Comparison of ENCODE assay signal across 3 cellular contexts in genomic region chr12:14904854-14905253, GRCh38.
TF ChIP-seq lines count a peak whose summit lies in the region.

No MANE protein-coding gene starts in this region.

TF ChIP-seq in SK-N-SH, 30 proteins besides CTCF, POLR2A, EP300 and RAD21:
- TF ChIP-seq FOXJ3 (CRISPR knock-in tag; IDR thresholded peaks at IDR 0.05) (no peak), TAF1 (IDR thresholded peaks at IDR 0.05; ENCODE audit: borderline replicate concordance, low read depth, low read length) (no peak), RXRA (IDR thresholded peaks at IDR 0.05; ENCODE audit: borderline replicate concordance, low read depth) (no peak)

TF ChIP-seq in SK-N-SH treated with all-trans-retinoic acid at 6 μM for 48 hours, 23 proteins besides CTCF, POLR2A, EP300 and RAD21:
- TF ChIP-seq ESRRG (CRISPR knock-in tag; IDR thresholded peaks at IDR 0.05) = no peak
- TF ChIP-seq TOX (CRISPR knock-in tag; IDR thresholded peaks at IDR 0.05; ENCODE audit: borderline replicate concordance) = no peak
- TF ChIP-seq CSDC2 (CRISPR knock-in tag; IDR thresholded peaks at IDR 0.05) = no peak
- TF ChIP-seq BACH2 (CRISPR knock-in tag; IDR thresholded peaks at IDR 0.05; ENCODE audit: borderline replicate concordance) = no peak
- TF ChIP-seq SNAI2 (CRISPR knock-in tag; IDR thresholded peaks at IDR 0.05) = no peak
- TF ChIP-seq ARNTL (CRISPR knock-in tag; IDR thresholded peaks at IDR 0.05; ENCODE audit: borderline replicate concordance, low read depth) = no peak
- TF ChIP-seq CSRNP3 (CRISPR knock-in tag; IDR thresholded peaks at IDR 0.05) = no peak
- TF ChIP-seq, protein P1, sequence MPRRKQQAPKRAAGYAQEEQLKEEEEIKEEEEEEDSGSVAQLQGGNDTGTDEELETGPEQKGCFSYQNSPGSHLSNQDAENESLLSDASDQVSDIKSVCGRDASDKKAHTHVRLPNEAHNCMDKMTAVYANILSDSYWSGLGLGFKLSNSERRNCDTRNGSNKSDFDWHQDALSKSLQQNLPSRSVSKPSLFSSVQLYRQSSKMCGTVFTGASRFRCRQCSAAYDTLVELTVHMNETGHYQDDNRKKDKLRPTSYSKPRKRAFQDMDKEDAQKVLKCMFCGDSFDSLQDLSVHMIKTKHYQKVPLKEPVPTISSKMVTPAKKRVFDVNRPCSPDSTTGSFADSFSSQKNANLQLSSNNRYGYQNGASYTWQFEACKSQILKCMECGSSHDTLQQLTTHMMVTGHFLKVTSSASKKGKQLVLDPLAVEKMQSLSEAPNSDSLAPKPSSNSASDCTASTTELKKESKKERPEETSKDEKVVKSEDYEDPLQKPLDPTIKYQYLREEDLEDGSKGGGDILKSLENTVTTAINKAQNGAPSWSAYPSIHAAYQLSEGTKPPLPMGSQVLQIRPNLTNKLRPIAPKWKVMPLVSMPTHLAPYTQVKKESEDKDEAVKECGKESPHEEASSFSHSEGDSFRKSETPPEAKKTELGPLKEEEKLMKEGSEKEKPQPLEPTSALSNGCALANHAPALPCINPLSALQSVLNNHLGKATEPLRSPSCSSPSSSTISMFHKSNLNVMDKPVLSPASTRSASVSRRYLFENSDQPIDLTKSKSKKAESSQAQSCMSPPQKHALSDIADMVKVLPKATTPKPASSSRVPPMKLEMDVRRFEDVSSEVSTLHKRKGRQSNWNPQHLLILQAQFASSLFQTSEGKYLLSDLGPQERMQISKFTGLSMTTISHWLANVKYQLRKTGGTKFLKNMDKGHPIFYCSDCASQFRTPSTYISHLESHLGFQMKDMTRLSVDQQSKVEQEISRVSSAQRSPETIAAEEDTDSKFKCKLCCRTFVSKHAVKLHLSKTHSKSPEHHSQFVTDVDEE (CRISPR knock-in tag; IDR thresholded peaks at IDR 0.05) = no peak
- TF ChIP-seq ISL1 (CRISPR knock-in tag; IDR thresholded peaks at IDR 0.05) = no peak
- TF ChIP-seq RARB (CRISPR knock-in tag; IDR thresholded peaks at IDR 0.05) = no peak
- no peak for TF ChIP-seq ZNF565 (CRISPR knock-in tag; conservative IDR thresholded peaks at IDR 0.05; ENCODE audit: low read depth)
- no peak for TF ChIP-seq PPARA (CRISPR knock-in tag; IDR thresholded peaks at IDR 0.05; ENCODE audit: borderline replicate concordance)
- TF ChIP-seq, protein P2, sequence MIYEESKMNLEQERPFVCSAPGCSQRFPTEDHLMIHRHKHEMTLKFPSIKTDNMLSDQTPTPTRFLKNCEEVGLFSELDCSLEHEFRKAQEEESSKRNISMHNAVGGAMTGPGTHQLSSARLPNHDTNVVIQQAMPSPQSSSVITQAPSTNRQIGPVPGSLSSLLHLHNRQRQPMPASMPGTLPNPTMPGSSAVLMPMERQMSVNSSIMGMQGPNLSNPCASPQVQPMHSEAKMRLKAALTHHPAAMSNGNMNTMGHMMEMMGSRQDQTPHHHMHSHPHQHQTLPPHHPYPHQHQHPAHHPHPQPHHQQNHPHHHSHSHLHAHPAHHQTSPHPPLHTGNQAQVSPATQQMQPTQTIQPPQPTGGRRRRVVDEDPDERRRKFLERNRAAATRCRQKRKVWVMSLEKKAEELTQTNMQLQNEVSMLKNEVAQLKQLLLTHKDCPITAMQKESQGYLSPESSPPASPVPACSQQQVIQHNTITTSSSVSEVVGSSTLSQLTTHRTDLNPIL (CRISPR knock-in tag; IDR thresholded peaks at IDR 0.05; ENCODE audit: low read depth) = no peak
- no peak for TF ChIP-seq ZNF70 (CRISPR knock-in tag; IDR thresholded peaks at IDR 0.05)
- no peak for TF ChIP-seq ZNF8 (CRISPR knock-in tag; IDR thresholded peaks at IDR 0.05)
- TF ChIP-seq, protein P3, sequence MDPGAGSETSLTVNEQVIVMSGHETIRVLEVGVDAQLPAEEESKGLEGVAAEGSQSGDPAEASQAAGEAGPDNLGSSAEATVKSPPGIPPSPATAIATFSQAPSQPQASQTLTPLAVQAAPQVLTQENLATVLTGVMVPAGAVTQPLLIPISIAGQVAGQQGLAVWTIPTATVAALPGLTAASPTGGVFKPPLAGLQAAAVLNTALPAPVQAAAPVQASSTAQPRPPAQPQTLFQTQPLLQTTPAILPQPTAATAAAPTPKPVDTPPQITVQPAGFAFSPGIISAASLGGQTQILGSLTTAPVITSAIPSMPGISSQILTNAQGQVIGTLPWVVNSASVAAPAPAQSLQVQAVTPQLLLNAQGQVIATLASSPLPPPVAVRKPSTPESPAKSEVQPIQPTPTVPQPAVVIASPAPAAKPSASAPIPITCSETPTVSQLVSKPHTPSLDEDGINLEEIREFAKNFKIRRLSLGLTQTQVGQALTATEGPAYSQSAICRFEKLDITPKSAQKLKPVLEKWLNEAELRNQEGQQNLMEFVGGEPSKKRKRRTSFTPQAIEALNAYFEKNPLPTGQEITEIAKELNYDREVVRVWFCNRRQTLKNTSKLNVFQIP (CRISPR knock-in tag; IDR thresholded peaks at IDR 0.05; ENCODE audit: borderline replicate concordance, low read depth) = no peak
- no peak for TF ChIP-seq ZC3H10 (CRISPR knock-in tag; IDR thresholded peaks at IDR 0.05)
- no peak for TF ChIP-seq PATZ1 (CRISPR knock-in tag; IDR thresholded peaks at IDR 0.05; ENCODE audit: borderline replicate concordance)

TF ChIP-seq in endothelial cell of umbilical vein, 7 proteins besides CTCF, POLR2A, EP300 and RAD21:
- no peak for TF ChIP-seq POLR2AphosphoS5 (IDR thresholded peaks at IDR 0.05; ENCODE audit: insufficient read depth, low read depth, low read length)
- peak; percentile 26 for TF ChIP-seq GATA2 (IDR thresholded peaks at IDR 0.05; ENCODE audit: insufficient read depth, insufficient read length, low read depth, low read length)
- peak; percentile 1 for TF ChIP-seq JUN (IDR thresholded peaks at IDR 0.05; ENCODE audit: borderline replicate concordance, insufficient read depth, insufficient read length, low read depth)
- TF ChIP-seq FOS (IDR thresholded peaks at IDR 0.05; ENCODE audit: borderline replicate concordance, insufficient read depth, low read length) = no peak
